In genomic region chr13:26979334-26979733, GRCh38 we compare ENCODE assay signal across 30 cellular contexts.
"Had no signal": no experiment of that assay in that cellular context is flagged by ENCODE, and none has a peak within 500 bp of the region (broad histone marks: within the 10 kb centered on the region; RNA-seq: fewer than 3 reads in every experiment).

No MANE protein-coding gene starts in this region.

- H3K36me3 Mint-ChIP-seq: activated CD8-positive, alpha-beta memory T cell treated with anti-CD3 and anti-CD28 coated beads, Interleukin-2, amount 10 ng/mL, durations not matched to agents 7 days and 5 days; activated naive CD4-positive, alpha-beta T cell treated with anti-CD3 and anti-CD28 coated beads, Interleukin-2, amount 50 U/mL, for 24 hours; mesothelial cell of epicardium; naive thymus-derived CD4-positive, alpha-beta T cell; stimulated activated naive B cell treated with anti-CD40 and anti-IgM and Interleukin-4, amounts not matched to agents 10 μg/mL and 1 μg/mL and 100 μg/mL, for 72 hours had no signal

- ATAC-seq: activated CD4-positive, alpha-beta T cell treated with anti-CD3 and anti-CD28 coated beads for 36 hours; activated CD8-positive, alpha-beta memory T cell treated with anti-CD3 and anti-CD28 coated beads, Interleukin-2, amount 10 ng/mL, durations not matched to agents 7 days and 5 days; activated CD8-positive, alpha-beta T cell treated with anti-CD3 and anti-CD28 coated beads, Interleukin-2, amount 10 ng/mL, durations not matched to agents 7 days and 5 days; effector memory CD8-positive, alpha-beta T cell; gastrocnemius medialis; left ventricle myocardium superior; naive thymus-derived CD4-positive, alpha-beta T cell; pancreas; psoas muscle; stimulated activated naive B cell treated with anti-CD40 and anti-IgM and Interleukin-4, amounts not matched to agents 10 μg/mL and 1 μg/mL and 100 μg/mL, for 72 hours had no signal

- H3K4me1 Mint-ChIP-seq: activated CD4-positive, alpha-beta T cell treated with anti-CD3 and anti-CD28 coated beads for 36 hours; activated naive CD4-positive, alpha-beta T cell treated with anti-CD3 and anti-CD28 coated beads, Interleukin-2, amount 50 U/mL, for 24 hours; stimulated activated naive B cell treated with anti-CD40 and anti-IgM and Interleukin-4, amounts not matched to agents 10 μg/mL and 1 μg/mL and 100 μg/mL, for 72 hours had no signal

- H3K36me3 ChIP-seq: gastrocnemius medialis, pancreas, sigmoid colon, stomach, thyroid gland, upper lobe of right lung had no signal

- H3K9me3 Mint-ChIP-seq: activated naive CD4-positive, alpha-beta T cell treated with anti-CD3 and anti-CD28 coated beads, Interleukin-2, amount 50 U/mL, for 24 hours; activated T-helper 2 cell treated with anti-CD3 and anti-CD28 coated beads, Interferon-gamma antibody, Interleukin-2, Interleukin-4, amounts not matched to agents 10 μg/mL and 5 μg/mL and 100 μg/mL, durations not matched to agents 14 hours and 24 hours and 36 hours; effector memory CD8-positive, alpha-beta T cell; mesothelial cell of epicardium; stimulated activated naive B cell treated with anti-CD40 and anti-IgM and Interleukin-4, amounts not matched to agents 10 μg/mL and 1 μg/mL and 100 μg/mL, for 72 hours; T-helper 2 cell treated with Interferon-gamma antibody and Interleukin-4, amounts not matched to agents 5 μg/mL and 100 μg/mL, for 36 hours had no signal

- H3K9me3 ChIP-seq: gastrocnemius medialis, pancreas, psoas muscle, sigmoid colon, stomach, thyroid gland, upper lobe of right lung had no signal

- H3K4me3 ChIP-seq: gastrocnemius medialis, pancreas, psoas muscle, sigmoid colon, stomach, thyroid gland, upper lobe of right lung had no signal

- H3K4me1 ChIP-seq: gastrocnemius medialis, psoas muscle, thyroid gland had no signal

- H3K27me3 ChIP-seq: gastrocnemius medialis, pancreas, sigmoid colon, stomach, thyroid gland, upper lobe of right lung had no signal

- H3K27ac ChIP-seq: gastrocnemius medialis, pancreas, psoas muscle, sigmoid colon, stomach, thyroid gland, upper lobe of right lung had no signal

- H3K27ac Mint-ChIP-seq: activated CD4-positive, alpha-beta T cell treated with anti-CD3 and anti-CD28 coated beads for 36 hours; activated CD8-positive, alpha-beta memory T cell treated with anti-CD3 and anti-CD28 coated beads, Interleukin-2, amount 10 ng/mL, durations not matched to agents 7 days and 5 days; activated CD8-positive, alpha-beta T cell treated with anti-CD3 and anti-CD28 coated beads, Interleukin-2, amount 10 ng/mL, durations not matched to agents 7 days and 5 days; activated naive CD4-positive, alpha-beta T cell treated with anti-CD3 and anti-CD28 coated beads, Interleukin-2, amount 50 U/mL, for 24 hours; activated T-helper 2 cell treated with anti-CD3 and anti-CD28 coated beads, Interferon-gamma antibody, Interleukin-2, Interleukin-4, amounts not matched to agents 10 μg/mL and 5 μg/mL and 100 μg/mL, durations not matched to agents 14 hours and 24 hours and 36 hours; effector memory CD8-positive, alpha-beta T cell; mesothelial cell of epicardium; naive thymus-derived CD4-positive, alpha-beta T cell; stimulated activated naive B cell treated with anti-CD40 and anti-IgM and Interleukin-4, amounts not matched to agents 10 μg/mL and 1 μg/mL and 100 μg/mL, for 72 hours; T-helper 2 cell treated with Interferon-gamma antibody and Interleukin-4, amounts not matched to agents 5 μg/mL and 100 μg/mL, for 36 hours had no signal

- H3K4me3 Mint-ChIP-seq: activated CD4-positive, alpha-beta T cell treated with anti-CD3 and anti-CD28 coated beads for 36 hours; activated CD8-positive, alpha-beta memory T cell treated with anti-CD3 and anti-CD28 coated beads, Interleukin-2, amount 10 ng/mL, durations not matched to agents 7 days and 5 days; activated CD8-positive, alpha-beta T cell treated with anti-CD3 and anti-CD28 coated beads, Interleukin-2, amount 10 ng/mL, durations not matched to agents 7 days and 5 days; activated naive CD4-positive, alpha-beta T cell treated with anti-CD3 and anti-CD28 coated beads, Interleukin-2, amount 50 U/mL, for 24 hours; effector memory CD8-positive, alpha-beta T cell; mesothelial cell of epicardium; naive thymus-derived CD4-positive, alpha-beta T cell; stimulated activated naive B cell treated with anti-CD40 and anti-IgM and Interleukin-4, amounts not matched to agents 10 μg/mL and 1 μg/mL and 100 μg/mL, for 72 hours; T-helper 2 cell treated with Interferon-gamma antibody and Interleukin-4, amounts not matched to agents 5 μg/mL and 100 μg/mL, for 36 hours had no signal

- H3K27me3 Mint-ChIP-seq: activated naive CD4-positive, alpha-beta T cell treated with anti-CD3 and anti-CD28 coated beads, Interleukin-2, amount 50 U/mL, for 24 hours had no signal

- DNase-seq: activated CD4-positive, alpha-beta T cell treated with anti-CD3 and anti-CD28 coated beads for 36 hours; activated CD4-positive, CD25-positive, alpha-beta regulatory T cell; activated CD8-positive, alpha-beta memory T cell treated with anti-CD3 and anti-CD28 coated beads, Interleukin-2, amount 10 ng/mL, durations not matched to agents 7 days and 5 days; activated CD8-positive, alpha-beta T cell treated with anti-CD3 and anti-CD28 coated beads, Interleukin-2, amount 10 ng/mL, durations not matched to agents 7 days and 5 days; activated T-cell treated with anti-CD3 and anti-CD28 coated beads, Interleukin-2, amount 50 U/mL, for 48 hours; cortex of kidney; effector memory CD8-positive, alpha-beta T cell; erythroblast; gastrocnemius medialis; glutamatergic neuron; islet precursor cell; left ventricle myocardium superior; mammary epithelial cell; naive thymus-derived CD4-positive, alpha-beta T cell; nucleus accumbens; pancreas; psoas muscle; sigmoid colon; small intestine; stimulated activated CD4-positive, alpha-beta T cell treated with anti-CD3 and anti-CD28 coated beads, Interleukin-1b, Interleukin-23, amount 100 ng/mL, for 48 hours; stimulated activated CD4-positive, alpha-beta T cell treated with anti-CD3 and anti-CD28 coated beads, Interleukin-4, amount 100 ng/mL, for 4 hours; stimulated activated CD8-positive, alpha-beta memory T cell treated with anti-CD3 and anti-CD28 coated beads, Interleukin-4, amount 100 ng/mL, for 48 hours; stimulated activated naive B cell treated with anti-CD40 and anti-IgM and Interleukin-4, amounts not matched to agents 10 μg/mL and 1 μg/mL and 100 μg/mL, for 72 hours; stomach; thyroid gland; upper lobe of right lung had no signal
